ENCODE assay signal across 9 cellular contexts in the genomic region with DNA sequence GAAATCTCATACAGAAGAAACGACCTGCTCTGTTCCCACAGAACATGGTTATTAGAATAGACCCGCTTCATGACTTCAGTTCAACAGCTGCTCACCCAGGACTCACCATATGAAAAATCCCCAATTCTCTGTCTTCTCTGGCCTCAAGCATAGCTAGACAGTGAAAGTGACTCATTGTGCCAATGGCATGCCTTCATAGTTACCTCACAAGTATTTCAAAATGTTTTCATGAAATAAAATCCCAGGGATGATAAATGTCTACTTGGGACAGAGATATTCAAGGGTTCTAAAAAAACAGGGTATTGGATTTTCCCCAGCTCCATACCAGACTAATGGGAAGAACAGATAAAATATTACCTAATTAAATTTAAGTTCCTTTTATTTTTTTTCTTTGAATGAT.
DNase-seq lines count a peak whose midpoint lies in the region; ATAC-seq and TF ChIP-seq lines count a peak whose summit lies in the region.
"Had no signal": no experiment of that assay in that cellular context is flagged by ENCODE, and none has a peak within 500 bp of the region (broad histone marks: within the 10 kb centered on the region; RNA-seq: fewer than 3 reads in every experiment).

No MANE protein-coding gene starts in this region.

- H3K27ac ChIP-seq in SJSA1: peak overlapping the region; percentile 40

- H3K4me1 ChIP-seq in SJSA1 (replicated peaks) (peaks cover 32% of the 10 kb centered on the region), skeletal muscle satellite cell (ENCODE audit: control insufficient read depth, insufficient read depth, low read length) (peaks cover 52% of the 10 kb centered on the region)

- DNase-seq in GM12865 (ENCODE audit: low read depth) (peak; percentile 24), SJSA1 (ENCODE audit: low read depth in 1 of 2, low spot score in 2 of 2) (peak; percentile 57 to 64), fibroblast of pulmonary artery (ENCODE audit: low read depth) (peak; percentile 92), hippocampal formation (lab: John Stamatoyannopoulos, UW) (no peak), medulla oblongata (ENCODE audit: extremely low spot score) (no peak)
- DNase-seq: NCI-H510A had no signal

- H3K9me3 ChIP-seq in SJSA1 (replicated peaks): no peaks in the 10 kb centered on the region
- no peaks in the 10 kb centered on the region for H3K9me3 ChIP-seq in skeletal muscle satellite cell (replicated peaks; ENCODE audit: low read length)

- H3K27me3 ChIP-seq in SJSA1 (replicated peaks) (no peaks in the 10 kb centered on the region), skeletal muscle satellite cell (ENCODE audit: control insufficient read depth, insufficient read depth, low read length) (no peaks in the 10 kb centered on the region)

- peaks cover 42% of the 10 kb centered on the region for H3K36me3 ChIP-seq in SJSA1
- H3K36me3 ChIP-seq in skeletal muscle satellite cell (ENCODE audit: insufficient read depth, low read length): peaks cover 34% of the 10 kb centered on the region

- no peak for TF ChIP-seq CTCF in GM12865 (IDR thresholded peaks at IDR 0.05; ENCODE audit: insufficient read depth, low read depth, low read length, missing control alignments)
- no peak for TF ChIP-seq CTCF in fibroblast of pulmonary artery (IDR thresholded peaks at IDR 0.05; ENCODE audit: low read length, missing control alignments)

- peak overlapping the region; percentile 31 for H3K9ac ChIP-seq in skeletal muscle satellite cell (ENCODE audit: low read depth, low read length)

- H3K4me3 ChIP-seq in GM12865 (ENCODE audit: low read depth, low read length) (no peak overlapping the region), SJSA1 (no peak overlapping the region), fibroblast of pulmonary artery (replicated peaks; ENCODE audit: low read depth, low read length) (no peak overlapping the region), skeletal muscle satellite cell (ENCODE audit: low read length) (peak overlapping the region; percentile 33)

- ATAC-seq in GM19035 (IDR thresholded peaks at IDR 0.05; ENCODE audit: unreplicated experiment) (no peak), GM21576 (IDR thresholded peaks at IDR 0.05; ENCODE audit: unreplicated experiment) (no peak)

- H3K4me2 ChIP-seq in skeletal muscle satellite cell (ENCODE audit: low read length): peak overlapping the region; percentile 58

Comparison
In these comparisons a context has a peak if more than half of its experiments do, and no peak if none do; other contexts are left out.
1. DNase-seq: peak in GM12865 (single experiment), SJSA1 (2 of 2) and fibroblast of pulmonary artery (single experiment); none in hippocampal formation (0 of 2) and medulla oblongata (single experiment).